Comparison of ENCODE assay signal across 5 cellular contexts in the genomic region with DNA sequence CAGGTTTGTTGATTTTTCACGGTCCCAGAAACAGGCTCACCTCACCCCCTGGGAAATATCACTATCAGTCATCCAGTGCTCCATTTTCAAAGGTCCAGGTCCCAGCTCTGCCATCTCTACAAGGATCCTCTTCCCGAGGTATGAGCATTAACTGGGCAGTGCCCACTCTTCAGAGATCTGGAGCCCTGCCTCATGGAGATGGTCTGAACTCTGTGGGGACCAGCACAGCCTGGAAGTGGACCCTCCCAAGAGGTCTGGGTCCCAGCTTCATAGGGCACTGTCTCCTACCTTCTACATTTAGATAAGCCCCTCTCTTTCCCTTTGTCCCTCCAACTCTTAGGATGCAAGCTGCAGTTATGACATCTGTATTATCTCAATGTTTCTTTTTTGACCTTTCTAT. TPM values are rescaled to one million over a fixed set of nuclear protein-coding genes. Genes with fewer than 3 reads are reported as not detected.
"Had no signal": no experiment of that assay in that cellular context is flagged by ENCODE, and none has a peak within 500 bp of the region (broad histone marks: within the 10 kb centered on the region; RNA-seq: fewer than 3 reads in every experiment).

No MANE protein-coding gene starts in this region.

- H3K4me2 ChIP-seq: GM23338 had no signal

- H3K4me3 Mint-ChIP-seq: GM23338, H9, IgD-negative memory B cell had no signal

- ATAC-seq: GM23338 had no signal

- H3K4me3 ChIP-seq: GM23338 had no signal

- H3K27ac Mint-ChIP-seq: GM23338, H9, IgD-negative memory B cell had no signal

- DNase-seq: H9, KBM-7 had no signal

- H3K9me3 Mint-ChIP-seq: GM23338, IgD-negative memory B cell had no signal

- H3K4me1 Mint-ChIP-seq: GM23338, H9, IgD-negative memory B cell had no signal

RNA-seq across cellular contexts. Expression of gene ODAD2, which starts 15.7 kb away (rescaled TPM):
- total RNA-seq: HT-29 had no signal
- polyA plus RNA-seq: IgD-negative memory B cell had no signal
